2 cellular contexts compared by ENCODE assay signal in the genomic region with DNA sequence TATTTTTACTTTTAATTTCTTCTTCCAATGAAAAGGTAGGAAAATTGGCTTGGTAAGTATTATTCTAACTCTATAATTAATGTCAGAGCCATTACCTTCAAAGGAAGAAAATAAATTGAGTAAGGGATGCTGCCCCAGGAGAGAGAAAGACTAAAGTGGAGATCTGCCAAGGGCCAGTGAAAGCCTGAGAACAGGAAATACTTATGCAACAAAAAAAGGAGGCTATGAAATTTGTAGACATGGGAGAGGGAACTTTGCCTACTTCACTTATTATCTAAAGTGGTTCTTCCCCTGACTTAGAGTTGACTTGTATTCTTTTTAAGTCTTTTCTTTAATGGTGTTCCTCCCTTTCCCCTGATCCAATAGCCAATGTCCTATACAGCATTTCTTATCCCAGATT. TPM values are rescaled to one million over a fixed set of nuclear protein-coding genes. Genes with fewer than 3 reads are reported as not detected.
"Had no signal": no experiment of that assay in that cellular context is flagged by ENCODE, and none has a peak within 500 bp of the region (broad histone marks: within the 10 kb centered on the region; RNA-seq: fewer than 3 reads in every experiment).

No MANE protein-coding gene starts in this region.

RNA-seq across cellular contexts. Expression of a gene that starts 47.4 kb away (rescaled TPM):
- total RNA-seq: astrocyte, endodermal cell had no signal
